In genomic region chr9:126704157-126704941, GRCh38 we compare ENCODE assay signal across 10 cellular contexts.
A peak's percentile ranks its signal among the peaks of the same experiment; 100 is the strongest.
DNase-seq lines count a peak whose midpoint lies in the region; ATAC-seq lines count a peak whose summit lies in the region.
"Had no signal": no experiment of that assay in that cellular context is flagged by ENCODE, and none has a peak within 500 bp of the region (broad histone marks: within the 10 kb centered on the region; RNA-seq: fewer than 3 reads in every experiment).

No MANE protein-coding gene starts in this region.

- no peak overlapping the region for H3K27ac Mint-ChIP-seq in activated naive CD4-positive, alpha-beta T cell treated with anti-CD3 and anti-CD28 coated beads for 36 hours
- H3K27ac Mint-ChIP-seq in stimulated activated naive B cell treated with anti-CD40 and anti-IgM and Interleukin-4, amounts not matched to agents 10 μg/mL and 1 μg/mL and 100 μg/mL, for 72 hours, result no peak overlapping the region
- H3K27ac Mint-ChIP-seq: activated B cell treated with CpG ODN at 0.5 μM for 24 hours, memory B cell had no signal

- intact Hi-C loops in activated naive CD4-positive, alpha-beta T cell treated with anti-CD3 and anti-CD28 coated beads for 36 hours (cut with micrococcal nuclease), result no loop called here

- no peaks in the 10 kb centered on the region for H3K9me3 Mint-ChIP-seq in activated naive CD4-positive, alpha-beta T cell treated with anti-CD3 and anti-CD28 coated beads for 36 hours
- H3K9me3 Mint-ChIP-seq in stimulated activated naive B cell treated with anti-CD40 and anti-IgM and Interleukin-4, amounts not matched to agents 10 μg/mL and 1 μg/mL and 100 μg/mL, for 72 hours, result no peaks in the 10 kb centered on the region
- H3K9me3 Mint-ChIP-seq: activated B cell treated with CpG ODN at 0.5 μM for 24 hours, memory B cell had no signal

- H3K4me1 Mint-ChIP-seq in activated naive CD4-positive, alpha-beta T cell treated with anti-CD3 and anti-CD28 coated beads for 36 hours (ENCODE audit: low read depth), result peaks cover 14% of the 10 kb centered on the region
- H3K4me1 Mint-ChIP-seq in stimulated activated naive B cell treated with anti-CD40 and anti-IgM and Interleukin-4, amounts not matched to agents 10 μg/mL and 1 μg/mL and 100 μg/mL, for 72 hours, result peaks cover 17 to 29% of the 10 kb centered on the region in 2 donors

- peak; percentile 80 for DNase-seq in AG08396 (ENCODE audit: low spot score)
- DNase-seq in HT1080 (ENCODE audit: low read depth), result peak; percentile 70
- peak; percentile 34 for DNase-seq in activated naive CD4-positive, alpha-beta T cell treated with anti-CD3 and anti-CD28 coated beads for 36 hours
- peak; percentile 58 for DNase-seq in inferior parietal cortex (ENCODE audit: extremely low spot score)
- DNase-seq in stimulated activated naive B cell treated with anti-CD40 and anti-IgM and Interleukin-4, amounts not matched to agents 10 μg/mL and 1 μg/mL and 100 μg/mL, for 72 hours, result no peak
- DNase-seq in NCI-H1694 (lab: John Stamatoyannopoulos, UW), result no peak

- CTCF ChIA-PET in activated naive CD4-positive, alpha-beta T cell treated with anti-CD3 and anti-CD28 coated beads for 36 hours (lab: Charles Lee), result interaction anchor here (0.6 to 10.9 kb wide), 9 partner anchors 9 to 165 kb away, joined by 3 to 296 read pairs (median 3); no protein-coding TSS in a partner anchor

- peak; percentile 15 to 26 for ATAC-seq in stimulated activated naive B cell treated with anti-CD40 and anti-IgM and Interleukin-4, amounts not matched to agents 10 μg/mL and 1 μg/mL and 100 μg/mL, for 72 hours (replicated peaks)
- no peak for ATAC-seq in GM18502 (IDR thresholded peaks at IDR 0.05; ENCODE audit: poor library complexity, unreplicated experiment)
- no peak for ATAC-seq in GM18870 (IDR thresholded peaks at IDR 0.05; ENCODE audit: unreplicated experiment)

- H3K4me3 Mint-ChIP-seq in activated naive CD4-positive, alpha-beta T cell treated with anti-CD3 and anti-CD28 coated beads for 36 hours, result no peak overlapping the region
- H3K4me3 Mint-ChIP-seq in stimulated activated naive B cell treated with anti-CD40 and anti-IgM and Interleukin-4, amounts not matched to agents 10 μg/mL and 1 μg/mL and 100 μg/mL, for 72 hours, result no peak overlapping the region

- H3K27me3 Mint-ChIP-seq in activated naive CD4-positive, alpha-beta T cell treated with anti-CD3 and anti-CD28 coated beads for 36 hours (ENCODE audit: low read depth), result peaks cover 17% of the 10 kb centered on the region
- peaks cover 46 to 61% of the 10 kb centered on the region in 2 donors for H3K27me3 Mint-ChIP-seq in stimulated activated naive B cell treated with anti-CD40 and anti-IgM and Interleukin-4, amounts not matched to agents 10 μg/mL and 1 μg/mL and 100 μg/mL, for 72 hours

- H3K36me3 Mint-ChIP-seq in activated naive CD4-positive, alpha-beta T cell treated with anti-CD3 and anti-CD28 coated beads for 36 hours (ENCODE audit: low read depth), result no peaks in the 10 kb centered on the region
- no peaks in the 10 kb centered on the region for H3K36me3 Mint-ChIP-seq in stimulated activated naive B cell treated with anti-CD40 and anti-IgM and Interleukin-4, amounts not matched to agents 10 μg/mL and 1 μg/mL and 100 μg/mL, for 72 hours
- H3K36me3 Mint-ChIP-seq: memory B cell had no signal

Comparison
In these comparisons a context has a peak if more than half of its experiments do, and no peak if none do; other contexts are left out.
1. DNase-seq: peak in AG08396 (single experiment), HT1080 (single experiment), activated naive CD4-positive, alpha-beta T cell treated with anti-CD3 and anti-CD28 coated beads for 36 hours (single experiment) and inferior parietal cortex (single experiment); none in stimulated activated naive B cell treated with anti-CD40 and anti-IgM and Interleukin-4, amounts not matched to agents 10 μg/mL and 1 μg/mL and 100 μg/mL, for 72 hours (single experiment) and NCI-H1694 (single experiment).
2. ATAC-seq: peak in stimulated activated naive B cell treated with anti-CD40 and anti-IgM and Interleukin-4, amounts not matched to agents 10 μg/mL and 1 μg/mL and 100 μg/mL, for 72 hours (2 of 2); none in GM18502 (single experiment) and GM18870 (single experiment).